In the genomic region with DNA sequence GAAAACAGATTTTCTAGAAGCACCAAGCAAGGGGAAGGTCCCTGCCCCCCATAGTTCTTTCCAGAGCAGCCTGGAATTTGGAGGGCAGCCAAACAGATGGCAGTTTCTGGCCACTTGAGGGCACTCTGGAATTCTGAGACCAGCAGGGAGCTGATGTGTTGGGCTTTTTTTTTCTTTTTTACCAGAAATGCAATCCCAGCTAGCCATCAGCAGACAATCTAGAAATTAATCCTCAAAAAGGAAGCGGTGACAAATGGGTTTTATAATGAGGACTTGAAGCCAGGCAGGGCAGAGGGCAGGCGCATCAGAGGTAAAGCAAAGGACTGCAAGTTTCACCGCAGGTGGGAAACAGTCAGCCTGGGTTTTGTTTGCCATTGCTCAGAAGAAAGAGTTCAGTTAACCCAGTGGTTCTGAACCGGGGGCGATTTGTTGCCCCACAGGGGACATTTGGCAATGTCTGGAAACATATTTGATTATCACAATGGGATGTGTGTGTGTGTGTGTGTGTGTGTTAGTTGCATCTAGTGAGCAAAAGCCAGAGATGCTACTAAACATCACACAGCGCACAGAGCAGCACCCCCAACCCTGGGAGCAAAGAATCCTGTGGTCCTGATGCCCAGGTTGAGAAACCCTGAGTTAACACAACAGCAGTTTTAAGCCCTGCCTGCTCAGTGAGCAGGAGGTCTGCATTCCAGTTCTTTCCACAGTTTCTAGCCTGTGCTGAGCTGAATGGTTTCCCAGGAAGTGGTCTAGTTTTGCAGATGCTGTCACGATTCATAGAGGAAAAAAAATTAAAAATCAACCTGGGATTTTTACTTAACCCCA, we compare ENCODE assay signal across 9 cellular contexts.
DNase-seq lines count a peak whose midpoint lies in the region; ATAC-seq and TF ChIP-seq lines count a peak whose summit lies in the region.
"Had no signal": no experiment of that assay in that cellular context is flagged by ENCODE, and none has a peak within 500 bp of the region (broad histone marks: within the 10 kb centered on the region; RNA-seq: fewer than 3 reads in every experiment).

No MANE protein-coding gene starts in this region.

- peaks cover 2% of the 10 kb centered on the region for H3K27me3 Mint-ChIP-seq in activated CD8-positive, alpha-beta T cell treated with anti-CD3 and anti-CD28 coated beads for 36 hours
- H3K27me3 Mint-ChIP-seq in activated CD8-positive, alpha-beta T cell treated with anti-CD3 and anti-CD28 coated beads, Interleukin-2, amount 10 ng/mL, durations not matched to agents 7 days and 5 days (ENCODE audit: low read depth): peaks cover 3% of the 10 kb centered on the region

- TF ChIP-seq CTCF in activated CD8-positive, alpha-beta T cell treated with anti-CD3 and anti-CD28 coated beads for 36 hours (IDR thresholded peaks at IDR 0.05): no peak
- peak; percentile 85 for TF ChIP-seq CTCF in RWPE2 (IDR thresholded peaks at IDR 0.05; ENCODE audit: poor library complexity, severe bottlenecking)

- no peaks in the 10 kb centered on the region for H3K36me3 ChIP-seq in RWPE2 (ENCODE audit: low read depth)

- DNase-seq in activated CD8-positive, alpha-beta T cell treated with anti-CD3 and anti-CD28 coated beads for 36 hours: peak; percentile 58
- DNase-seq in activated CD8-positive, alpha-beta T cell treated with anti-CD3 and anti-CD28 coated beads, Interleukin-2, amount 10 ng/mL, durations not matched to agents 7 days and 5 days: no peak
- DNase-seq in LHCN-M2 (ENCODE audit: low read depth): peak; percentile 89
- DNase-seq in RWPE2 (ENCODE audit: low spot score): no peak
- peak; percentile 70 for DNase-seq in cerebellum (ENCODE audit: low spot score)
- DNase-seq in kidney tubule cell (ENCODE audit: low spot score): peak; percentile 69
- peak; percentile 45 for DNase-seq in stimulated activated CD4-positive, alpha-beta T cell treated with anti-CD3 and anti-CD28 coated beads, Interleukin-4, amount 100 ng/mL, for 24 hours

- H3K27me3 ChIP-seq in RWPE2 (ENCODE audit: insufficient read depth, poor library complexity, severe bottlenecking): no peaks in the 10 kb centered on the region

- H3K4me3 ChIP-seq in RWPE2 (ENCODE audit: severe bottlenecking): no peak overlapping the region

- intact Hi-C loops in activated CD8-positive, alpha-beta T cell treated with anti-CD3 and anti-CD28 coated beads for 36 hours (cut with micrococcal nuclease): no loop called here

- no peaks in the 10 kb centered on the region for H3K36me3 Mint-ChIP-seq in activated CD8-positive, alpha-beta T cell treated with anti-CD3 and anti-CD28 coated beads for 36 hours (ENCODE audit: low read depth)
- no peaks in the 10 kb centered on the region for H3K36me3 Mint-ChIP-seq in activated CD8-positive, alpha-beta T cell treated with anti-CD3 and anti-CD28 coated beads, Interleukin-2, amount 10 ng/mL, durations not matched to agents 7 days and 5 days (ENCODE audit: low read depth)

- H3K9me3 ChIP-seq in RWPE2 (ENCODE audit: severe bottlenecking): no peaks in the 10 kb centered on the region

- no peaks in the 10 kb centered on the region for H3K9me3 Mint-ChIP-seq in activated CD8-positive, alpha-beta T cell treated with anti-CD3 and anti-CD28 coated beads for 36 hours
- H3K9me3 Mint-ChIP-seq in activated CD8-positive, alpha-beta T cell treated with anti-CD3 and anti-CD28 coated beads, Interleukin-2, amount 10 ng/mL, durations not matched to agents 7 days and 5 days (ENCODE audit: insufficient read depth): no peaks in the 10 kb centered on the region

- H3K4me1 Mint-ChIP-seq in activated CD8-positive, alpha-beta T cell treated with anti-CD3 and anti-CD28 coated beads for 36 hours (ENCODE audit: low read depth): peaks cover 10% of the 10 kb centered on the region
- H3K4me1 Mint-ChIP-seq in activated CD8-positive, alpha-beta T cell treated with anti-CD3 and anti-CD28 coated beads, Interleukin-2, amount 10 ng/mL, durations not matched to agents 7 days and 5 days (ENCODE audit: low read depth): peaks cover 11% of the 10 kb centered on the region

- peak; percentile 80 for ATAC-seq in activated CD8-positive, alpha-beta T cell treated with anti-CD3 and anti-CD28 coated beads for 36 hours
- ATAC-seq in activated CD8-positive, alpha-beta T cell treated with anti-CD3 and anti-CD28 coated beads, Interleukin-2, amount 10 ng/mL, durations not matched to agents 7 days and 5 days: no peak
- ATAC-seq in RWPE2 (ENCODE audit: low read depth) (peak; percentile 55), GM21447 (IDR thresholded peaks at IDR 0.05; ENCODE audit: unreplicated experiment) (no peak)

- POLR2A ChIA-PET in activated CD8-positive, alpha-beta T cell treated with anti-CD3 and anti-CD28 coated beads for 36 hours (lab: Charles Lee): no interaction called here
- POLR2A ChIA-PET in activated CD8-positive, alpha-beta T cell treated with anti-CD3 and anti-CD28 coated beads, Interleukin-2, amount 10 ng/mL, durations not matched to agents 7 days and 5 days (lab: Charles Lee): no interaction called here

- H3K4me3 Mint-ChIP-seq in activated CD8-positive, alpha-beta T cell treated with anti-CD3 and anti-CD28 coated beads for 36 hours: no peak overlapping the region
- H3K4me3 Mint-ChIP-seq in activated CD8-positive, alpha-beta T cell treated with anti-CD3 and anti-CD28 coated beads, Interleukin-2, amount 10 ng/mL, durations not matched to agents 7 days and 5 days: no peak overlapping the region

- no peak overlapping the region for H3K27ac Mint-ChIP-seq in activated CD8-positive, alpha-beta T cell treated with anti-CD3 and anti-CD28 coated beads for 36 hours
- H3K27ac Mint-ChIP-seq in activated CD8-positive, alpha-beta T cell treated with anti-CD3 and anti-CD28 coated beads, Interleukin-2, amount 10 ng/mL, durations not matched to agents 7 days and 5 days: no peak overlapping the region

- CTCF ChIA-PET in activated CD8-positive, alpha-beta T cell treated with anti-CD3 and anti-CD28 coated beads for 36 hours (lab: Charles Lee): interaction anchor here (0.7 to 1.5 kb wide), 3 partner anchors 9 to 864 kb away, joined by 3 read pairs; no protein-coding TSS in a partner anchor
- CTCF ChIA-PET in activated CD8-positive, alpha-beta T cell treated with anti-CD3 and anti-CD28 coated beads, Interleukin-2, amount 10 ng/mL, durations not matched to agents 7 days and 5 days (lab: Charles Lee): no interaction called here

- H3K27ac ChIP-seq in RWPE2 (ENCODE audit: poor library complexity, severe bottlenecking): no peak overlapping the region
- H3K27ac ChIP-seq: epithelial cell of prostate had no signal

- H3K4me1 ChIP-seq in RWPE2 (ENCODE audit: insufficient read depth, poor library complexity, severe bottlenecking): no peaks in the 10 kb centered on the region

Comparison
In these comparisons a context has a peak if more than half of its experiments do, and no peak if none do; other contexts are left out.
1. ATAC-seq: peak in activated CD8-positive, alpha-beta T cell treated with anti-CD3 and anti-CD28 coated beads for 36 hours (single experiment) and RWPE2 (single experiment); none in activated CD8-positive, alpha-beta T cell treated with anti-CD3 and anti-CD28 coated beads, Interleukin-2, amount 10 ng/mL, durations not matched to agents 7 days and 5 days (single experiment) and GM21447 (single experiment).
2. DNase-seq: peak in activated CD8-positive, alpha-beta T cell treated with anti-CD3 and anti-CD28 coated beads for 36 hours (single experiment), LHCN-M2 (single experiment), cerebellum (single experiment), kidney tubule cell (single experiment) and stimulated activated CD4-positive, alpha-beta T cell treated with anti-CD3 and anti-CD28 coated beads, Interleukin-4, amount 100 ng/mL, for 24 hours (single experiment); none in activated CD8-positive, alpha-beta T cell treated with anti-CD3 and anti-CD28 coated beads, Interleukin-2, amount 10 ng/mL, durations not matched to agents 7 days and 5 days (single experiment) and RWPE2 (single experiment).